Comparison of ENCODE assay signal across 8 cellular contexts in the genomic region with DNA sequence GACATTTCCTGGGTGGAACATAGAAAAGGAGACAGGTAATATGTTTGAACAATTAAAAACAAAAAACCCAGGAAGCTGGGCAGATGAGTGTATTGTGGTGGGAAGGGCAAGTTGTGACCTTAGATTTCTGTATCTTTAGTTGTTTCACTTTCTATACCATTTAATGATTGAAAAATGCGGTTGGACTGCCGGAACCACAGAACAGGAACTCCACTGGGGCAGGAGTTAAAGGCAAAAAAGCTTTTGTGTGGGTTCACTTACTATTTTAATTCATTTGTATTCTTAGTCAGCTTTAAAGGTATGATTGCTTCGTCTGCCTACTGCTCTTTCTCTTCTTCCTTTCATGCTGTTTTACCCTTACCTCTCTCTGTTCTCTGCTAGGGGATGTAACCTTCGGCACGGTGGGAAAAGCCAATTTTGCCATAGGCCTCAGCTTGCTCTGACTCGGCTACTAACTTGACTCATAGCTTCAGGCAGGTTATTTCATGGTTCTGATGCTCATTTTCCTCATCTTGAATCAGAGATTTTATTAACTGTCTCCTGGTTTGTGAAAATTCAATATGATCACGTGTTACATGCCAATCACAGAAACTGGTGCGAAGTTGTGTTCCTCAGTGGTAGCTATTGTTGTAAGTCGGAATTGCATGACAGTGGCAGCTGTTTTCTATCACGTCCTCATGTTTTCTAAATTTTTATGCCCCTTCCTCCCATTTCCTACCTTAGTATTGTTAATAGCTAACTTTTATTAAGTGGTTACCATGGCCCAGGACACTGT. TPM values are rescaled to one million over a fixed set of nuclear protein-coding genes. Genes with fewer than 3 reads are reported as not detected.
DNase-seq lines count a peak whose midpoint lies in the region; ATAC-seq and TF ChIP-seq lines count a peak whose summit lies in the region.

No MANE protein-coding gene starts in this region.

- H3K27me3 Mint-ChIP-seq in CD8-positive, alpha-beta T cell (ENCODE audit: low read depth) = no peaks in the 10 kb centered on the region
- peaks cover 3% of the 10 kb centered on the region for H3K27me3 Mint-ChIP-seq in activated CD8-positive, alpha-beta T cell treated with anti-CD3 and anti-CD28 coated beads for 36 hours
- peaks cover 76% of the 10 kb centered on the region for H3K27me3 Mint-ChIP-seq in progenitor cell of endocrine pancreas

- peak; percentile 42 for ATAC-seq in CD8-positive, alpha-beta T cell
- ATAC-seq in GM21367 (IDR thresholded peaks at IDR 0.05; ENCODE audit: unreplicated experiment) (peak; percentile 61), mucosa of descending colon (peak; percentile 25)
- ATAC-seq in activated CD8-positive, alpha-beta T cell treated with anti-CD3 and anti-CD28 coated beads for 36 hours = peak; percentile 63

- H3K36me3 Mint-ChIP-seq in CD8-positive, alpha-beta T cell = peaks cover 4% of the 10 kb centered on the region
- H3K36me3 Mint-ChIP-seq in activated CD8-positive, alpha-beta T cell treated with anti-CD3 and anti-CD28 coated beads for 36 hours (ENCODE audit: low read depth) = peaks cover 1% of the 10 kb centered on the region
- H3K36me3 Mint-ChIP-seq in progenitor cell of endocrine pancreas (ENCODE audit: insufficient read depth) = no peaks in the 10 kb centered on the region

- H3K4me1 Mint-ChIP-seq in CD8-positive, alpha-beta T cell (ENCODE audit: low read depth) = peaks cover 51% of the 10 kb centered on the region
- H3K4me1 Mint-ChIP-seq in activated CD8-positive, alpha-beta T cell treated with anti-CD3 and anti-CD28 coated beads for 36 hours (ENCODE audit: low read depth) = peaks cover 56% of the 10 kb centered on the region
- peaks cover 7% of the 10 kb centered on the region for H3K4me1 Mint-ChIP-seq in progenitor cell of endocrine pancreas (ENCODE audit: low read depth)

- CTCF ChIA-PET in CD8-positive, alpha-beta T cell (lab: Charles Lee) = interaction anchor here (1.1 to 3.4 kb wide), 5 partner anchors 10 to 94 kb away, joined by 3 to 23 read pairs (median 11); no protein-coding TSS in a partner anchor
- CTCF ChIA-PET in activated CD8-positive, alpha-beta T cell treated with anti-CD3 and anti-CD28 coated beads for 36 hours (lab: Charles Lee) = interaction anchor here (0.7 to 4.6 kb wide), 11 partner anchors 10 to 1317 kb away, joined by 3 to 40 read pairs (median 5); no protein-coding TSS in a partner anchor

- intact Hi-C loops in CD8-positive, alpha-beta T cell (cut with DNase I, micrococcal nuclease) = loop anchor here (2.0 to 5.0 kb wide), 4 partner anchors 43 to 95 kb away; no protein-coding TSS in a partner anchor
- intact Hi-C loops in activated CD8-positive, alpha-beta T cell treated with anti-CD3 and anti-CD28 coated beads for 36 hours (cut with micrococcal nuclease) = loop anchor here (1.0 to 5.0 kb wide), 6 partner anchors 23 to 93 kb away; no protein-coding TSS in a partner anchor
- intact Hi-C loops in mucosa of descending colon (cut with DNase I, micrococcal nuclease) = loop anchor here in 1 of 2 donors (10.0 kb wide), 1 partner anchor 65 kb away; no protein-coding TSS in a partner anchor

- in situ Hi-C loops in G401 (cut with HindIII; ENCODE audit: low sequenced_read_pairs) = no loop called here

- no peaks in the 10 kb centered on the region for H3K36me3 ChIP-seq in CD8-positive, alpha-beta T cell (ENCODE audit: insufficient read depth, low read length)
- H3K36me3 ChIP-seq in mucosa of descending colon (ENCODE audit: low read depth) = no peaks in the 10 kb centered on the region

- peak overlapping the region; percentile 84 for H3K27ac Mint-ChIP-seq in CD8-positive, alpha-beta T cell
- H3K27ac Mint-ChIP-seq in activated CD8-positive, alpha-beta T cell treated with anti-CD3 and anti-CD28 coated beads for 36 hours = peak overlapping the region; percentile 96
- no peak overlapping the region for H3K27ac Mint-ChIP-seq in progenitor cell of endocrine pancreas

- peaks cover 32% of the 10 kb centered on the region for H3K4me1 ChIP-seq in CD8-positive, alpha-beta T cell (ENCODE audit: insufficient read depth, low read length)
- H3K4me1 ChIP-seq in mucosa of descending colon (ENCODE audit: low read depth) = peaks cover 30% of the 10 kb centered on the region

- no peaks in the 10 kb centered on the region for H3K27me3 ChIP-seq in CD8-positive, alpha-beta T cell (ENCODE audit: insufficient read depth, low read length)
- no peaks in the 10 kb centered on the region for H3K27me3 ChIP-seq in HL-60 (ENCODE audit: insufficient read depth, poor library complexity, severe bottlenecking)

- peak overlapping the region; percentile 4 for H3K27ac ChIP-seq in CD8-positive, alpha-beta T cell (ENCODE audit: low read depth, low read length)
- H3K27ac ChIP-seq in HL-60 (replicated peaks) = peak overlapping the region; percentile 89; the same call in 1 of the 2 replicates

- peak in 6 of 7 experiments; percentile 18 to 62 (median 37) for DNase-seq in CD8-positive, alpha-beta T cell
- DNase-seq in HL-60 (ENCODE audit: low read depth in 1 of 2, low spot score in 1 of 2) (peak in 1 of 2 experiments; percentile 26), mucosa of descending colon (peak in 1 of 3 donors; percentile 54), progenitor cell of endocrine pancreas (ENCODE audit: low spot score, unreplicated experiment) (no peak), G401 (ENCODE audit: low spot score) (no peak), NCI-H226 (no peak)
- DNase-seq in activated CD8-positive, alpha-beta T cell treated with anti-CD3 and anti-CD28 coated beads for 36 hours = peak; percentile 80

- H3K9me3 Mint-ChIP-seq in CD8-positive, alpha-beta T cell = no peaks in the 10 kb centered on the region
- H3K9me3 Mint-ChIP-seq in activated CD8-positive, alpha-beta T cell treated with anti-CD3 and anti-CD28 coated beads for 36 hours = no peaks in the 10 kb centered on the region
- no peaks in the 10 kb centered on the region for H3K9me3 Mint-ChIP-seq in progenitor cell of endocrine pancreas (ENCODE audit: low read depth)

- TF ChIP-seq CTCF in CD8-positive, alpha-beta T cell (IDR thresholded peaks at IDR 0.05) = no peak
- TF ChIP-seq CTCF in HL-60 (IDR thresholded peaks at IDR 0.05; ENCODE audit: insufficient read depth, low read length) = no peak
- TF ChIP-seq CTCF in activated CD8-positive, alpha-beta T cell treated with anti-CD3 and anti-CD28 coated beads for 36 hours (IDR thresholded peaks at IDR 0.05) = no peak
- no peak for TF ChIP-seq CTCF in mucosa of descending colon (IDR thresholded peaks at IDR 0.05)
- no peak for TF ChIP-seq CTCF in progenitor cell of endocrine pancreas (IDR thresholded peaks at IDR 0.05; ENCODE audit: unreplicated experiment)

- POLR2A ChIA-PET in CD8-positive, alpha-beta T cell (lab: Charles Lee) = interaction anchor here (0.8 to 1.6 kb wide), 6 partner anchors 10 to 1347 kb away, joined by 3 to 4 read pairs (median 3); no protein-coding TSS in a partner anchor
- POLR2A ChIA-PET in activated CD8-positive, alpha-beta T cell treated with anti-CD3 and anti-CD28 coated beads for 36 hours (lab: Charles Lee) = interaction anchor here (0.8 to 3.6 kb wide), 8 partner anchors 8 to 95 kb away, joined by 3 to 19 read pairs (median 4); no protein-coding TSS in a partner anchor

- H3K4me3 Mint-ChIP-seq in CD8-positive, alpha-beta T cell = peak overlapping the region; percentile 95
- H3K4me3 Mint-ChIP-seq in activated CD8-positive, alpha-beta T cell treated with anti-CD3 and anti-CD28 coated beads for 36 hours = peak overlapping the region; percentile 91
- no peak overlapping the region for H3K4me3 Mint-ChIP-seq in progenitor cell of endocrine pancreas (ENCODE audit: low read depth)

- H3K4me3 ChIP-seq in CD8-positive, alpha-beta T cell (ENCODE audit: low read depth, low read length) = peak overlapping the region; percentile 10
- H3K4me3 ChIP-seq in HL-60 (replicated peaks; ENCODE audit: insufficient read depth, low read length) (no peak overlapping the region), mucosa of descending colon (no peak overlapping the region)

- H3K9me3 ChIP-seq in CD8-positive, alpha-beta T cell (ENCODE audit: low read length) = no peaks in the 10 kb centered on the region
- H3K9me3 ChIP-seq in mucosa of descending colon = no peaks in the 10 kb centered on the region

RNA-seq across cellular contexts. Expression of gene MCTP2, which starts 1.6 kb away (rescaled TPM):
- 10 to 100 TPM; 11.2 to 16.5 TPM for total RNA-seq in CD8-positive, alpha-beta T cell
- 10 to 100 TPM; 16.2 to 18.3 TPM for total RNA-seq in activated CD8-positive, alpha-beta T cell treated with anti-CD3 and anti-CD28 coated beads for 36 hours
- total RNA-seq in mucosa of descending colon (10 to 100 TPM; 41.9 to 89.3 (median 83.7) TPM), progenitor cell of endocrine pancreas (2.6 and 5.4 TPM in 2 replicates)
- not detected in 2 replicates for total RNA-seq in G401 (2014; rRNA removed; shearing (Covaris generic))

Comparison
In these comparisons a context has a peak if more than half of its experiments do, and no peak if none do; other contexts are left out.
1. DNase-seq: peak in CD8-positive, alpha-beta T cell (6 of 7) and activated CD8-positive, alpha-beta T cell treated with anti-CD3 and anti-CD28 coated beads for 36 hours (single experiment); none in progenitor cell of endocrine pancreas (single experiment), G401 (single experiment) and NCI-H226 (single experiment).
2. Peak in every context shown above with its lines, with median percentiles within 50 percentile points of each other: ATAC-seq.